1 cellular context compared by ENCODE assay signal in the genomic region with DNA sequence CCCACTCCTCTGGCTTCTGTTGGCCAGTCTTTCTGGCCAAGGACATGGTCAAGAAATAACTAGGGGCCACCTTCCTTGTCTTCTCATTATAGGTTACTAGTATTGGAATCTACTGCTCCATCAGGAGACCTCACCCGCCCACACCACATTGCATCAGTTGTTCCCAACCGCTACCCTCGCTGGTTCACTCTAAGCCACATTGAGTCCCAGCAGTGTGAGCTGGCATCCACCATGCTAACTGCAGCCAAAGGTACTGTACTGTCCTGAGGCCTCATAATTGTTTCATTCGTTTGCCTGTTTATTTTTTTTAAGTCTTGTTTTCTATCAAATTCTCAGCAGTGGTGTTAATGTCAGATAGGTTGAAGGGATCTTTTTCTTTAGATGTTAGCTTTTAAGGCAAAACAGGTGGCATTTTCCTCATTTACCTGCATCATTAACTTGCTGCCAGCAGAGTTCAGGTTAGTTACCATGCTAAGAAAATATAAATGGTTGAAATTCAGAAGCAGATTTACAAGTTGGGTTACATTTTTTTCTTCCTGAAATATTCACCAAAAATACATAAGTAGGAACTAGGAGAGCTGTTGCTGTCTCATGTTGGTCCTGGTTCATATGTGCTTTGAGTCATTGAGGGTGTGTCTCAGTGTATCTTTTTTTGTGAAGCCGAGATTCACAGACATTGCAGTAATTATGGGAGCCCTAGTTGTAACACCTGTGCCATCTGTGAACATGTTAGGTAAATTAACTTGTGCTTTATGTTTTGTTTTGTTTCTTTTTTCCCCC.
TF ChIP-seq lines count a peak whose summit lies in the region.

No MANE protein-coding gene starts in this region.

TF ChIP-seq in A549, 52 proteins besides CTCF, POLR2A, EP300 and RAD21:
- no peak for TF ChIP-seq TP53 (CRISPR knock-in tag; IDR thresholded peaks at IDR 0.05)
- TF ChIP-seq EHF (CRISPR knock-in tag; IDR thresholded peaks at IDR 0.05): no peak
- no peak for TF ChIP-seq FOSL2 (IDR thresholded peaks at IDR 0.05)
- no peak for TF ChIP-seq FOSL2 (CRISPR knock-in tag; IDR thresholded peaks at IDR 0.05)
- TF ChIP-seq, protein P1, sequence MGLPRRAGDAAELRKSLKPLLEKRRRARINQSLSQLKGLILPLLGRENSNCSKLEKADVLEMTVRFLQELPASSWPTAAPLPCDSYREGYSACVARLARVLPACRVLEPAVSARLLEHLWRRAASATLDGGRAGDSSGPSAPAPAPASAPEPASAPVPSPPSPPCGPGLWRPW (IDR thresholded peaks at IDR 0.05): no peak
- no peak for TF ChIP-seq CHD4 (IDR thresholded peaks at IDR 0.05; ENCODE audit: borderline replicate concordance)
- no peak for TF ChIP-seq MAFK (IDR thresholded peaks at IDR 0.05; ENCODE audit: partially characterized antibody)
- TF ChIP-seq, protein P2, sequence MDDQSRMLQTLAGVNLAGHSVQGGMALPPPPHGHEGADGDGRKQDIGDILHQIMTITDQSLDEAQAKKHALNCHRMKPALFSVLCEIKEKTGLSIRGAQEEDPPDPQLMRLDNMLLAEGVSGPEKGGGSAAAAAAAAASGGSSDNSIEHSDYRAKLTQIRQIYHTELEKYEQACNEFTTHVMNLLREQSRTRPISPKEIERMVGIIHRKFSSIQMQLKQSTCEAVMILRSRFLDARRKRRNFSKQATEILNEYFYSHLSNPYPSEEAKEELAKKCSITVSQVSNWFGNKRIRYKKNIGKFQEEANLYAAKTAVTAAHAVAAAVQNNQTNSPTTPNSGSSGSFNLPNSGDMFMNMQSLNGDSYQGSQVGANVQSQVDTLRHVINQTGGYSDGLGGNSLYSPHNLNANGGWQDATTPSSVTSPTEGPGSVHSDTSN (IDR thresholded peaks at IDR 0.05): no peak
